Comparison of ENCODE assay signal across 24 cellular contexts in genomic region chr18:26524952-26525351, GRCh38.
"Had no signal": no experiment of that assay in that cellular context is flagged by ENCODE, and none has a peak within 500 bp of the region (broad histone marks: within the 10 kb centered on the region; RNA-seq: fewer than 3 reads in every experiment).

No MANE protein-coding gene starts in this region.

- H3K9ac ChIP-seq: neural progenitor cell had no signal

- H3K36me3 ChIP-seq: gastroesophageal sphincter, left ventricle myocardium inferior, neural progenitor cell, pancreas, suprapubic skin, thyroid gland had no signal

- ATAC-seq: effector memory CD8-positive, alpha-beta T cell; gastroesophageal sphincter; left cardiac atrium; natural killer cell treated with Interleukin-12 subunit alpha and Interleukin-12 subunit beta and Interleukin-15 and Interleukin-18, amount 100 ng/mL, for 72 hours; pancreas; stimulated activated naive CD8-positive, alpha-beta T cell treated with anti-CD3 and anti-CD28 coated beads, Interleukin-15, Interleukin-2, amounts not matched to agents 100 U/mL and 50 U/mL, for 24 hours had no signal

- H3K4me1 ChIP-seq: pancreas, suprapubic skin had no signal

- H3K4me2 ChIP-seq: neural progenitor cell, smooth muscle cell had no signal

- DNase-seq: effector memory CD8-positive, alpha-beta T cell; esophagus squamous epithelium; foreskin fibroblast; glutamatergic neuron; immature natural killer cell; left cardiac atrium; left ventricle myocardium inferior; mesenchymal stem cell; midbrain; occipital lobe; pancreas; right cardiac atrium; stimulated activated CD4-positive, alpha-beta T cell treated with anti-CD3 and anti-CD28 coated beads, Interleukin-2, amount 100 ng/mL, for 48 hours; stimulated activated naive CD8-positive, alpha-beta T cell treated with anti-CD3 and anti-CD28 coated beads, Interleukin-15, Interleukin-2, amounts not matched to agents 100 U/mL and 50 U/mL, for 24 hours; thyroid gland had no signal

- H2AFZ ChIP-seq: neural progenitor cell had no signal

- H3K27ac ChIP-seq: epithelial cell of prostate, esophagus squamous epithelium, gastroesophageal sphincter, left ventricle myocardium inferior, neural progenitor cell, pancreas, suprapubic skin, thyroid gland had no signal

- H3K9me3 ChIP-seq: esophagus squamous epithelium, gastroesophageal sphincter, left ventricle myocardium inferior, pancreas, suprapubic skin, thyroid gland had no signal

- H3K4me3 ChIP-seq: esophagus squamous epithelium, gastroesophageal sphincter, left ventricle myocardium inferior, lung, neural progenitor cell, pancreas, smooth muscle cell, suprapubic skin, thyroid gland had no signal

- FAIRE-seq: keratinocyte, pancreas, urothelium cell line had no signal

- H3K27me3 ChIP-seq: esophagus squamous epithelium, gastroesophageal sphincter, pancreas, suprapubic skin, thyroid gland had no signal
